27 cellular contexts compared by ENCODE assay signal in genomic region chr2:70958759-70959158, GRCh38. TPM values are rescaled to one million over a fixed set of nuclear protein-coding genes. Genes with fewer than 3 reads are reported as not detected.
A peak's percentile ranks its signal among the peaks of the same experiment; 100 is the strongest.
DNase-seq lines count a peak whose midpoint lies in the region; ATAC-seq and TF ChIP-seq lines count a peak whose summit lies in the region.
"Had no signal": no experiment of that assay in that cellular context is flagged by ENCODE, and none has a peak within 500 bp of the region (broad histone marks: within the 10 kb centered on the region; RNA-seq: fewer than 3 reads in every experiment).

No MANE protein-coding gene starts in this region.

- ATAC-seq in HG02938 (IDR thresholded peaks at IDR 0.05; ENCODE audit: unreplicated experiment) (no peak), GM21529 (IDR thresholded peaks at IDR 0.05; ENCODE audit: unreplicated experiment) (no peak)
- ATAC-seq: gastroesophageal sphincter had no signal

- no peaks in the 10 kb centered on the region for H3K9me3 Mint-ChIP-seq in activated CD4-positive, alpha-beta memory T cell treated with anti-CD3 and anti-CD28 coated beads, Interleukin-2, amount 10 ng/mL, durations not matched to agents 7 days and 5 days
- H3K9me3 Mint-ChIP-seq: neural crest cell had no signal

- peaks cover 13% of the 10 kb centered on the region for H3K4me1 Mint-ChIP-seq in activated CD4-positive, alpha-beta memory T cell treated with anti-CD3 and anti-CD28 coated beads, Interleukin-2, amount 10 ng/mL, durations not matched to agents 7 days and 5 days
- H3K4me1 Mint-ChIP-seq: neural crest cell had no signal

- no peak overlapping the region for H3K4me3 Mint-ChIP-seq in activated CD4-positive, alpha-beta memory T cell treated with anti-CD3 and anti-CD28 coated beads, Interleukin-2, amount 10 ng/mL, durations not matched to agents 7 days and 5 days
- H3K4me3 Mint-ChIP-seq: activated naive CD8-positive, alpha-beta T cell; neural crest cell had no signal

- no peaks in the 10 kb centered on the region for H3K36me3 ChIP-seq in right atrium auricular region
- H3K36me3 ChIP-seq in left ventricle myocardium inferior, result no peaks in the 10 kb centered on the region
- H3K36me3 ChIP-seq: gastroesophageal sphincter had no signal

- H3K27ac Mint-ChIP-seq in activated CD4-positive, alpha-beta memory T cell treated with anti-CD3 and anti-CD28 coated beads, Interleukin-2, amount 10 ng/mL, durations not matched to agents 7 days and 5 days, result no peak overlapping the region
- H3K27ac Mint-ChIP-seq: activated naive CD8-positive, alpha-beta T cell had no signal

- DNase-seq in right atrium auricular region (ENCODE audit: low spot score) (peak; percentile 34), left ventricle myocardium inferior (no peak), mucosa of gallbladder (ENCODE audit: low spot score) (peak; percentile 3), ureter (ENCODE audit: low spot score) (peak; percentile 22), NCI-H1092 treated with DMSO at 0.1 percent for 48 hours (lab: John Stamatoyannopoulos, UW) (no peak)
- DNase-seq in activated CD4-positive, alpha-beta memory T cell treated with anti-CD3 and anti-CD28 coated beads, Interleukin-2, amount 10 ng/mL, durations not matched to agents 7 days and 5 days, result peak; percentile 10
- DNase-seq: activated CD4-positive, alpha-beta T cell treated with anti-CD3 and anti-CD28 coated beads for 48 hours; COR-L47; DMS53; GM23248; mammary epithelial cell; NCI-H1048; NCI-H1694; NCI-H446 treated with DMSO at 0.1 percent for 48 hours; right cardiac atrium; SW 1271; T1000 had no signal

- peaks cover 35% of the 10 kb centered on the region for H3K27me3 Mint-ChIP-seq in activated CD4-positive, alpha-beta memory T cell treated with anti-CD3 and anti-CD28 coated beads, Interleukin-2, amount 10 ng/mL, durations not matched to agents 7 days and 5 days

- H3K36me3 Mint-ChIP-seq in activated CD4-positive, alpha-beta memory T cell treated with anti-CD3 and anti-CD28 coated beads, Interleukin-2, amount 10 ng/mL, durations not matched to agents 7 days and 5 days (ENCODE audit: low read depth), result no peaks in the 10 kb centered on the region
- H3K36me3 Mint-ChIP-seq: activated naive CD8-positive, alpha-beta T cell had no signal

- TF ChIP-seq CTCF in right atrium auricular region (IDR thresholded peaks at IDR 0.05), result no peak
- no peak for TF ChIP-seq CTCF in left ventricle myocardium inferior (IDR thresholded peaks at IDR 0.05; ENCODE audit: borderline replicate concordance)

- CTCF ChIA-PET in activated CD4-positive, alpha-beta memory T cell treated with anti-CD3 and anti-CD28 coated beads, Interleukin-2, amount 10 ng/mL, durations not matched to agents 7 days and 5 days (lab: Charles Lee), result interaction anchor here (1.5 kb wide), 1 partner anchor 10 kb away, joined by 3 read pairs; no protein-coding TSS in a partner anchor

- no peak overlapping the region for H3K27ac ChIP-seq in right atrium auricular region
- H3K27ac ChIP-seq in left ventricle myocardium inferior (replicated peaks), result no peak overlapping the region
- H3K27ac ChIP-seq: C4-2B, gastroesophageal sphincter, GM23248, parathyroid adenoma, VCaP had no signal

- no peak overlapping the region for H3K4me3 ChIP-seq in right atrium auricular region
- H3K4me3 ChIP-seq in left ventricle myocardium inferior, result no peak overlapping the region
- H3K4me3 ChIP-seq: gastroesophageal sphincter, GM23248 had no signal

- no peaks in the 10 kb centered on the region for H3K27me3 ChIP-seq in right atrium auricular region
- H3K27me3 ChIP-seq in left ventricle myocardium inferior (ENCODE audit: low read depth), result peaks cover 98% of the 10 kb centered on the region

- POLR2A ChIA-PET in activated CD4-positive, alpha-beta memory T cell treated with anti-CD3 and anti-CD28 coated beads, Interleukin-2, amount 10 ng/mL, durations not matched to agents 7 days and 5 days (lab: Charles Lee), result no interaction called here

- no peaks in the 10 kb centered on the region for H3K4me1 ChIP-seq in right atrium auricular region
- H3K4me1 ChIP-seq in left ventricle myocardium inferior, result no peaks in the 10 kb centered on the region
- H3K4me1 ChIP-seq: gastroesophageal sphincter, parathyroid adenoma had no signal

- H3K9me3 ChIP-seq in right atrium auricular region, result no peaks in the 10 kb centered on the region
- H3K9me3 ChIP-seq in left ventricle myocardium inferior (replicated peaks), result no peaks in the 10 kb centered on the region
- H3K9me3 ChIP-seq: gastroesophageal sphincter had no signal

- intact Hi-C loops in left ventricle myocardium inferior (cut with micrococcal nuclease), result no loop called here

RNA-seq across cellular contexts. Expression of gene ANKRD53, which starts 19.7 kb away (rescaled TPM):
- total RNA-seq in right atrium auricular region (1 to 10 TPM in 1 of 2 donors, under 1 TPM in 1; 0.78 to 1.7 TPM), left ventricle myocardium inferior (0.33 TPM), mucosa of gallbladder (2.9 TPM), ureter (1.8 TPM)
- total RNA-seq in activated CD4-positive, alpha-beta memory T cell treated with anti-CD3 and anti-CD28 coated beads, Interleukin-2, amount 10 ng/mL, durations not matched to agents 7 days and 5 days, result not detected
- total RNA-seq: GM23248, RPMI7951 had no signal

RNA-seq across cellular contexts. Expression of gene ATP6V1B1, which starts 23.1 kb away (rescaled TPM):
- total RNA-seq in right atrium auricular region (not detected), left ventricle myocardium inferior (not detected), mucosa of gallbladder (1.6 TPM), ureter (2.4 TPM)
- total RNA-seq in activated CD4-positive, alpha-beta memory T cell treated with anti-CD3 and anti-CD28 coated beads, Interleukin-2, amount 10 ng/mL, durations not matched to agents 7 days and 5 days, result not detected
- total RNA-seq: GM23248, HT1080 had no signal

RNA-seq across cellular contexts. Expression of gene TEX261, which starts 35.9 kb away (rescaled TPM):
- total RNA-seq in right atrium auricular region, result 10 to 100 TPM; 26.7 to 38.0 TPM
- 50.7 TPM for total RNA-seq in left ventricle myocardium inferior
- 10 to 100 TPM; 34.8 to 35.8 TPM for total RNA-seq in activated CD4-positive, alpha-beta memory T cell treated with anti-CD3 and anti-CD28 coated beads, Interleukin-2, amount 10 ng/mL, durations not matched to agents 7 days and 5 days
- total RNA-seq in mucosa of gallbladder, result 62.8 TPM
- total RNA-seq in ureter, result 74.5 TPM

RNA-seq across cellular contexts. Expression of gene VAX2, which starts 58.4 kb away (rescaled TPM):
- total RNA-seq in right atrium auricular region, result under 1 TPM; 0.70 to 0.86 TPM
- 0.36 TPM for total RNA-seq in left ventricle myocardium inferior
- not detected for total RNA-seq in activated CD4-positive, alpha-beta memory T cell treated with anti-CD3 and anti-CD28 coated beads, Interleukin-2, amount 10 ng/mL, durations not matched to agents 7 days and 5 days
- total RNA-seq in mucosa of gallbladder, result not detected
- total RNA-seq in ureter, result 0.44 TPM
- total RNA-seq: HT1080 had no signal

Comparison
In these comparisons a context has a peak if more than half of its experiments do, and no peak if none do; other contexts are left out.
1. DNase-seq: peak in right atrium auricular region (single experiment), activated CD4-positive, alpha-beta memory T cell treated with anti-CD3 and anti-CD28 coated beads, Interleukin-2, amount 10 ng/mL, durations not matched to agents 7 days and 5 days (single experiment), mucosa of gallbladder (single experiment) and ureter (single experiment); none in left ventricle myocardium inferior (single experiment) and NCI-H1092 treated with DMSO at 0.1 percent for 48 hours (single experiment).